In the genomic region with DNA sequence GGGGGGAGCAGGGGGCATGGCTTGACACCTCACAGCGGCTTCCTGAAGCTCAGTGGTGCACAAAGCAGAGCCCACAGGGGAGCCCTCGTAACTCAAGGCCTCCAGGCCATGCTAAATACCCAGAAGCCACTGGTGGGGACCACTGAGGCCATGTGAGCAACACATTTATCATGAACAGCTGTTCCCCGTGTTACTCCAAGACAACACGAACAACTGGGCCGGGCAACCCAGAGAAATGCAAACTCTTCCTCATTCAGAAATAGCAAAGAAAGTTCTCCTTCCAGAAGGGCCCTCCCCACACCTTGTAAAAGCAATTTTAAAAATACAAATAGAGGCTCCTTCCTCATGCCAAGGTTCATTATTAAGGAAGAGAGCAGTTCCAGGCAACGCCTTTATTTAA, we compare ENCODE assay signal across 15 cellular contexts. TPM values are rescaled to one million over a fixed set of nuclear protein-coding genes. Genes with fewer than 3 reads are reported as not detected.
DNase-seq lines count a peak whose midpoint lies in the region; ATAC-seq, FAIRE-seq and TF ChIP-seq lines count a peak whose summit lies in the region.
"Had no signal": no experiment of that assay in that cellular context is flagged by ENCODE, and none has a peak within 500 bp of the region (broad histone marks: within the 10 kb centered on the region; RNA-seq: fewer than 3 reads in every experiment).

No MANE protein-coding gene starts in this region.

- H3K79me2 ChIP-seq in K562 (ENCODE audit: control insufficient read depth, insufficient read depth, low read length): no peaks in the 10 kb centered on the region

- H3K36me3 Mint-ChIP-seq in CD14-positive monocyte (peaks cover 0 to under 1% of the 10 kb centered on the region in 2 donors), nephron (ENCODE audit: low read depth) (no peaks in the 10 kb centered on the region)

- peaks cover 53 to 84% of the 10 kb centered on the region in 2 experiments for H3K27me3 ChIP-seq in K562 (ENCODE audit: control insufficient read depth in 2 of 2, insufficient read depth in 2 of 2, low read length in 2 of 2)
- H3K27me3 ChIP-seq: ascending aorta, ovary had no signal

- no peak overlapping the region for H3K9ac ChIP-seq in K562 (ENCODE audit: insufficient read depth in 1 of 2, low read depth in 2 of 2, low read length in 2 of 2)

- H2AFZ ChIP-seq in K562 (ENCODE audit: low read depth, low read length): no peak overlapping the region

- TF ChIP-seq RAD21 in K562 (CRISPR knock-in tag; conservative IDR thresholded peaks at IDR 0.05 in 1 of 2, IDR thresholded peaks at IDR 0.05 in 1 of 2): no peak

- H3K27ac Mint-ChIP-seq in CD14-positive monocyte (peak overlapping the region; percentile 77 to 94 (median 85)), nephron (peak overlapping the region in 2 of 3 experiments; percentile 19 to 43)
- H3K27ac Mint-ChIP-seq: activated T-helper 17 cell treated with anti-CD3 and anti-CD28 coated beads, Interleukin-2, amount 50 U/mL, for 72 hours had no signal

- H3K4me3 Mint-ChIP-seq in CD14-positive monocyte (peak overlapping the region; percentile 12 to 71), nephron (no peak overlapping the region)
- H3K4me3 Mint-ChIP-seq: activated T-helper 17 cell treated with anti-CD3 and anti-CD28 coated beads, Interleukin-2, amount 50 U/mL, for 72 hours; T-helper 2 cell treated with Interferon-gamma antibody and Interleukin-4, amounts not matched to agents 5 μg/mL and 100 μg/mL, for 36 hours had no signal

- no peak overlapping the region for H3K4me3 ChIP-seq in K562
- H3K4me3 ChIP-seq: ascending aorta, lung, ovary, tibial nerve had no signal

- intact Hi-C loops in CD14-positive monocyte (cut with micrococcal nuclease) (loop anchor here in 1 of 2 donors (10.0 kb wide), 1 partner anchor 49 kb away; no protein-coding TSS in a partner anchor), K562 (cut with micrococcal nuclease) (no loop called here)

- DNase-seq in CD14-positive monocyte (ENCODE audit: low spot score): no peak
- peak; percentile 35 for DNase-seq in MV-4-11 (lab: John Stamatoyannopoulos, UW)
- DNase-seq in K562 (ENCODE audit: extremely low read depth in 1 of 4, low spot score in 3 of 4): no peak
- no peak for DNase-seq in NCI-H128 (lab: John Stamatoyannopoulos, UW; ENCODE audit: unreplicated experiment)
- no peak for DNase-seq in pons (ENCODE audit: low spot score)
- DNase-seq in OCI-M1 (lab: John Stamatoyannopoulos, UW): no peak
- DNase-seq: activated CD4-positive, alpha-beta T cell treated with anti-CD3 and anti-CD28 coated beads, Interleukin-2, amount 50 U/mL, for 4 hours had no signal

- 10% methylated on average over 6 of the region's 6 CpGs for WGBS in K562 (ENCODE audit: insufficient coverage, low coverage, missing lambda C conversion rate)

- H3K27me3 Mint-ChIP-seq in CD14-positive monocyte (ENCODE audit: low read depth in 3 of 3) (peaks cover 0 to 6% (median 4%) of the 10 kb centered on the region in 3 donors), nephron (ENCODE audit: low read depth) (peaks cover 34% of the 10 kb centered on the region)

- no peaks in the 10 kb centered on the region for H3K36me3 ChIP-seq in K562 (ENCODE audit: control insufficient read depth, insufficient read depth, low read length)
- H3K36me3 ChIP-seq: ascending aorta, ovary, tibial nerve had no signal

- H3K9me3 Mint-ChIP-seq in CD14-positive monocyte (peaks cover 0 to 5% (median 4%) of the 10 kb centered on the region in 7 donors), nephron (no peaks in the 10 kb centered on the region)

- no peak for FAIRE-seq in K562 (lab: Jason Lieb, UNC)

- CTCF ChIA-PET in K562 (lab: Yijun Ruan, JAX; ENCODE audit: low intra/inter-chr PET ratio): interaction anchor here (0.7 kb wide), 1 partner anchor 105 kb away, joined by 3 read pairs; no protein-coding TSS in a partner anchor

- 0 out of 2 replicates have a peak, but pooled peaks cover 19% of the 10 kb centered on the region for H4K20me1 ChIP-seq in K562 (replicated peaks; ENCODE audit: control insufficient read depth, insufficient read depth, low read length)

- TF ChIP-seq EP300 in K562 (IDR thresholded peaks at IDR 0.05; ENCODE audit: low read length): no peak

- H3K4me2 ChIP-seq in K562 (ENCODE audit: insufficient read depth, low read length): no peak overlapping the region

- no TSS peak for BruUV-seq in K562 (replicated peaks; lab: Mats Ljungman, UMichigan)

- peaks cover 70% of the 10 kb centered on the region for H3K4me1 Mint-ChIP-seq in CD14-positive monocyte
- H3K4me1 Mint-ChIP-seq in nephron: peaks cover 20% of the 10 kb centered on the region

- H3K9me3 ChIP-seq in K562 (replicated peaks; ENCODE audit: control insufficient read depth, insufficient read depth, low read depth, low read length): peaks cover 5% of the 10 kb centered on the region
- H3K9me3 ChIP-seq: ascending aorta, ovary had no signal

- POLR2A ChIA-PET in K562 (lab: Yijun Ruan, JAX): interaction anchor here (0.6 to 1.5 kb wide), 3 partner anchors 11 to 144 kb away, joined by 3 to 4 read pairs (median 3); no protein-coding TSS in a partner anchor

- ATAC-seq in K562 (no peak), HG03342 (IDR thresholded peaks at IDR 0.05; ENCODE audit: unreplicated experiment) (no peak)
- ATAC-seq: activated T-helper 17 cell treated with anti-CD3 and anti-CD28 coated beads, Interleukin-2, amount 50 U/mL, for 72 hours had no signal

- TF ChIP-seq CTCF in CD14-positive monocyte (IDR thresholded peaks at IDR 0.05) (no peak), K562 (IDR thresholded peaks at IDR 0.05 in 2 of 3, conservative IDR thresholded peaks at IDR 0.05 in 1 of 3; ENCODE audit: insufficient read depth in 2 of 3, low read depth in 1 of 3, low read length in 3 of 3) (no peak), nephron (IDR thresholded peaks at IDR 0.05; ENCODE audit: unreplicated experiment in 3 of 3) (no peak)

- no peak for TF ChIP-seq POLR2A in K562 (conservative IDR thresholded peaks at IDR 0.05)

- H3K9me1 ChIP-seq in K562 (ENCODE audit: control insufficient read depth, insufficient read depth, low read length): no peaks in the 10 kb centered on the region

- in situ Hi-C loops in K562 (cut with MboI): no loop called here

- no peak overlapping the region for H3K27ac ChIP-seq in K562 (ENCODE audit: extremely low read depth, low read depth, low read length)
- H3K27ac ChIP-seq: ascending aorta, ovary had no signal

- peaks cover 5 to 45% of the 10 kb centered on the region in 2 experiments for H3K4me1 ChIP-seq in K562 (replicated peaks in 1 of 2; ENCODE audit: control insufficient read depth in 2 of 2, insufficient read depth in 2 of 2, low read length in 2 of 2)

TF ChIP-seq in K562, 482 proteins besides CTCF, POLR2A, EP300 and RAD21:
- TF ChIP-seq DACH1 (IDR thresholded peaks at IDR 0.05; ENCODE audit: partially characterized antibody): peak; percentile 58
- TF ChIP-seq NCOA4 (IDR thresholded peaks at IDR 0.05; ENCODE audit: partially characterized antibody): no peak
- no peak for TF ChIP-seq TFAM (CRISPR knock-in tag; conservative IDR thresholded peaks at IDR 0.05)
- no peak for TF ChIP-seq EWSR1 (IDR thresholded peaks at IDR 0.05; ENCODE audit: borderline replicate concordance, low read depth, partially characterized antibody)

RNA-seq across cellular contexts. Expression of gene SLCO4A1, which starts 36.3 kb away (rescaled TPM):
- polyA plus RNA-seq in CD14-positive monocyte (under 1 TPM; 0.26 to 0.42 TPM), K562 (2011; rRNA removed) (12.3 and 13.2 TPM in 2 replicates), K562 (2014; fragmentation: Illumina TruSeq; extraction: Trizol) (13.6 and 15.4 TPM in 2 replicates), K562 (2014; fragmentation: Nextera tagmentation; extraction: Ambion mirVana) (1 to 10 TPM; 1.6 to 3.1 TPM), K562 (2014; rRNA removed) (12.8 and 17.7 TPM in 2 replicates)
- 21.8 and 48.7 TPM in 2 replicates for total RNA-seq in K562 (2011; cell fraction: chromatin; rRNA removed; ENCODE audit: low replicate concordance)
- total RNA-seq in K562 (2011; cell fraction: nucleolus; rRNA removed): 35.3 and 40.5 TPM in 2 replicates
- 24.4 TPM in 2 replicates for total RNA-seq in K562 (2011; cell fraction: nucleoplasm; rRNA removed)
- total RNA-seq in K562 (2014; rRNA removed) (16.2 and 26.3 TPM in 2 replicates), K562 (2014; rRNA removed; fragmentation: Illumina TruSeq; extraction: Trizol) (6.8 and 7.3 TPM in 2 replicates), K562 (2015; rRNA removed; fragmentation: Illumina TruSeq; extraction: Trizol) (12.1 and 13.9 TPM in 2 replicates), K562 (2021) (21.9 and 25.2 TPM in 2 replicates)
- polyA plus RNA-seq in K562 (2011; cell fraction: cytosol; rRNA removed): 10.5 and 25.9 TPM in 2 replicates
- 46.8 and 83.4 TPM in 2 replicates for polyA plus RNA-seq in K562 (2011; cell fraction: nucleus; rRNA removed)
- 6.1 and 15.2 TPM in 2 replicates for polyA plus RNA-seq in K562 (2012)
- polyA minus RNA-seq in K562 (2011; rRNA and poly(A)+ RNA removed): 5.1 and 5.5 TPM in 2 replicates
- 13.4 and 13.6 TPM in 2 replicates for polyA minus RNA-seq in K562 (2011; cell fraction: cytosol; rRNA and poly(A)+ RNA removed)
- polyA minus RNA-seq in K562 (2011; cell fraction: nucleus; rRNA and poly(A)+ RNA removed): 11.7 and 15.8 TPM in 2 replicates

Comparison
In these comparisons a context has a peak if more than half of its experiments do, and no peak if none do; other contexts are left out.
1. H3K4me3 Mint-ChIP-seq: peak in CD14-positive monocyte (2 of 2); none in nephron (0 of 3).